14 cellular contexts compared by ENCODE assay signal in the genomic region with DNA sequence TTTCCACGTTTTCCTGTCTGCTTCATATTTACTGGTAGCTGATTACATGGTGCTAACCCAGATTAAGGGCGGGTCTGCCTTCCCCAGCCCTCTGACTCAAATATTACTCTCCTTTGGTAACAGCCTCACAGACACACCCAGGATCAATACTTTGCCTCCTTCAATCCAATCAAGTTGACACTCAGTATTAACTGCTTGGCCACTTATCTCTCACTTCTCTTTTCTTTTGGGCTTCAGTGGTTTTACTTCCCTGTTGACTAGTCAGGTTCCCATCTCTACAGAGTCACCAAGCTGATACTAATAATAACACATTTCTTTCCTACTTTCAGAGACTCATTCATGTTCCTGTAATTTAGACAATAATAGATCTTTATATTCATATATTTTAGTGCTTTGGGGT.
DNase-seq lines count a peak whose midpoint lies in the region; ATAC-seq and TF ChIP-seq lines count a peak whose summit lies in the region.
"Had no signal": no experiment of that assay in that cellular context is flagged by ENCODE, and none has a peak within 500 bp of the region (broad histone marks: within the 10 kb centered on the region; RNA-seq: fewer than 3 reads in every experiment).

No MANE protein-coding gene starts in this region.

- H3K9me3 ChIP-seq in BE2C (no peaks in the 10 kb centered on the region), trophoblast cell (ENCODE audit: insufficient read depth, low read depth, low read length) (no peaks in the 10 kb centered on the region)
- H3K9me3 ChIP-seq: esophagus muscularis mucosa had no signal

- no peak overlapping the region for H4K91ac ChIP-seq in trophoblast cell (ENCODE audit: low read depth, low read length)

- no peak overlapping the region for H3K27ac ChIP-seq in trophoblast cell (ENCODE audit: low read depth, low read length)
- H3K27ac ChIP-seq: esophagus muscularis mucosa, spleen had no signal

- no peak overlapping the region for H2AFZ ChIP-seq in trophoblast cell (ENCODE audit: insufficient read depth, low read length, poor library complexity)

- H2BK5ac ChIP-seq in trophoblast cell (ENCODE audit: low read depth, low read length, poor library complexity) = no peak overlapping the region

- H3K36me3 Mint-ChIP-seq in stimulated activated effector memory CD8-positive, alpha-beta T cell treated with anti-CD3 and anti-CD28 coated beads, Interleukin-12 subunit alpha, Interleukin-12 subunit beta, amount 100 ng/mL, for 72 hours = no peaks in the 10 kb centered on the region
- H3K36me3 Mint-ChIP-seq: immature natural killer cell, naive B cell had no signal

- H3K4me2 ChIP-seq in trophoblast cell (ENCODE audit: low read length) = no peak overlapping the region

- H3K27me3 ChIP-seq in BE2C = no peaks in the 10 kb centered on the region
- H3K27me3 ChIP-seq in trophoblast cell (ENCODE audit: insufficient read depth, low read length) = no peaks in the 10 kb centered on the region
- H3K27me3 ChIP-seq: esophagus muscularis mucosa, spleen had no signal

- H3K14ac ChIP-seq in trophoblast cell (ENCODE audit: low read length) = no peak overlapping the region

- H3K4me3 ChIP-seq in BE2C (ENCODE audit: low read depth, low read length) (no peak overlapping the region), trophoblast cell (ENCODE audit: low read depth, low read length) (no peak overlapping the region)
- H3K4me3 ChIP-seq: esophagus muscularis mucosa, spleen had no signal

- peak; percentile 92 for ATAC-seq in GM19397 (IDR thresholded peaks at IDR 0.05; ENCODE audit: unreplicated experiment)
- ATAC-seq in HG02884 (IDR thresholded peaks at IDR 0.05; ENCODE audit: unreplicated experiment) = peak; percentile 97
- peak; percentile 90 for ATAC-seq in HG03558 (IDR thresholded peaks at IDR 0.05; ENCODE audit: extremely low read depth, unreplicated experiment)
- no peak for ATAC-seq in stimulated activated effector memory CD8-positive, alpha-beta T cell treated with anti-CD3 and anti-CD28 coated beads, Interleukin-12 subunit alpha, Interleukin-12 subunit beta, amount 100 ng/mL, for 72 hours
- no peak for ATAC-seq in omental fat pad (ENCODE audit: low FRiP score)

- H3K4ac ChIP-seq in trophoblast cell (ENCODE audit: low read depth, low read length) = no peak overlapping the region

- H2AK5ac ChIP-seq in trophoblast cell (ENCODE audit: low read length) = no peak overlapping the region

- H4K12ac ChIP-seq in trophoblast cell (ENCODE audit: low read depth, low read length) = no peak overlapping the region

- peak; percentile 36 for DNase-seq in Ammon's horn (ENCODE audit: low spot score)
- DNase-seq in stimulated activated effector memory CD8-positive, alpha-beta T cell treated with anti-CD3 and anti-CD28 coated beads, Interleukin-12 subunit alpha, Interleukin-12 subunit beta, amount 100 ng/mL, for 72 hours (ENCODE audit: low spot score in 2 of 2) = no peak
- DNase-seq in BE2C = no peak
- DNase-seq in omental fat pad (ENCODE audit: low spot score) = no peak
- DNase-seq in trophoblast cell = no peak
- DNase-seq: activated CD8-positive, alpha-beta memory T cell treated with anti-CD3 and anti-CD28 coated beads, Interleukin-2, amount 50 U/mL, for 4 hours; immature natural killer cell; naive B cell; NCI-H774; spleen had no signal

- no peak overlapping the region for H2BK120ac ChIP-seq in trophoblast cell (ENCODE audit: insufficient read depth, low read length, poor library complexity)

- TF ChIP-seq CTCF in BE2C (IDR thresholded peaks at IDR 0.05; ENCODE audit: low read depth, low read length) (no peak), omental fat pad (IDR thresholded peaks at IDR 0.05) (no peak)

- no peak overlapping the region for H3K9ac ChIP-seq in trophoblast cell (ENCODE audit: low read length)

- H3K27ac Mint-ChIP-seq in stimulated activated effector memory CD8-positive, alpha-beta T cell treated with anti-CD3 and anti-CD28 coated beads, Interleukin-12 subunit alpha, Interleukin-12 subunit beta, amount 100 ng/mL, for 72 hours = no peak overlapping the region
- H3K27ac Mint-ChIP-seq: immature natural killer cell, naive B cell had no signal

- H3K79me2 ChIP-seq in trophoblast cell (ENCODE audit: control insufficient read depth, insufficient read depth, low read length, poor library complexity) = no peaks in the 10 kb centered on the region

- H3K18ac ChIP-seq in trophoblast cell (ENCODE audit: low read length) = no peak overlapping the region

- H3K9me3 Mint-ChIP-seq in stimulated activated effector memory CD8-positive, alpha-beta T cell treated with anti-CD3 and anti-CD28 coated beads, Interleukin-12 subunit alpha, Interleukin-12 subunit beta, amount 100 ng/mL, for 72 hours = peaks cover 18% of the 10 kb centered on the region

- WGBS in trophoblast cell (ENCODE audit: extremely low coverage, insufficient coverage, insufficient read length) = no CpG with 5 or more reads among the region's 2 CpGs

- H3K4me1 ChIP-seq in BE2C (no peaks in the 10 kb centered on the region), trophoblast cell (ENCODE audit: control insufficient read depth in 1 of 2, insufficient read depth in 2 of 2, low read length in 2 of 2) (peaks cover 2% of the 10 kb centered on the region in 2 experiments)
- H3K4me1 ChIP-seq: esophagus muscularis mucosa, spleen had no signal

- no peak overlapping the region for H3K23ac ChIP-seq in trophoblast cell (ENCODE audit: low read length)

- peaks cover 2% of the 10 kb centered on the region for H3K79me1 ChIP-seq in trophoblast cell (ENCODE audit: low read length)

- no peaks in the 10 kb centered on the region for H3K4me1 Mint-ChIP-seq in stimulated activated effector memory CD8-positive, alpha-beta T cell treated with anti-CD3 and anti-CD28 coated beads, Interleukin-12 subunit alpha, Interleukin-12 subunit beta, amount 100 ng/mL, for 72 hours
- H3K4me1 Mint-ChIP-seq: immature natural killer cell had no signal

- no peak overlapping the region for H3K4me3 Mint-ChIP-seq in stimulated activated effector memory CD8-positive, alpha-beta T cell treated with anti-CD3 and anti-CD28 coated beads, Interleukin-12 subunit alpha, Interleukin-12 subunit beta, amount 100 ng/mL, for 72 hours
- H3K4me3 Mint-ChIP-seq: immature natural killer cell, naive B cell had no signal

- H4K8ac ChIP-seq in trophoblast cell (ENCODE audit: low read depth, low read length) = no peak overlapping the region

- H3K36me3 ChIP-seq in BE2C (no peaks in the 10 kb centered on the region), trophoblast cell (ENCODE audit: control insufficient read depth in 1 of 2, insufficient read depth in 2 of 2, low read length in 2 of 2) (no peaks in the 10 kb centered on the region)
- H3K36me3 ChIP-seq: esophagus muscularis mucosa, spleen had no signal

- no peak overlapping the region for H2BK12ac ChIP-seq in trophoblast cell (ENCODE audit: low read length)

Comparison
In these comparisons a context has a peak if more than half of its experiments do, and no peak if none do; other contexts are left out.
1. ATAC-seq: peak in GM19397 (single experiment), HG02884 (single experiment) and HG03558 (single experiment); none in stimulated activated effector memory CD8-positive, alpha-beta T cell treated with anti-CD3 and anti-CD28 coated beads, Interleukin-12 subunit alpha, Interleukin-12 subunit beta, amount 100 ng/mL, for 72 hours (single experiment) and omental fat pad (single experiment).